In genomic region chr13:26221399-26221720, GRCh38 we compare ENCODE assay signal across 8 cellular contexts. TPM values are rescaled to one million over a fixed set of nuclear protein-coding genes. Genes with fewer than 3 reads are reported as not detected.
DNase-seq lines count a peak whose midpoint lies in the region; ATAC-seq and TF ChIP-seq lines count a peak whose summit lies in the region.

No MANE protein-coding gene starts in this region.

- H3K36me3 ChIP-seq in Karpas-422 (ENCODE audit: insufficient read depth, low read length) (peaks cover 33% of the 10 kb centered on the region), mucosa of descending colon (ENCODE audit: low read depth) (peaks cover 4% of the 10 kb centered on the region)

- peak overlapping the region; percentile 84 for H3K4me2 ChIP-seq in Karpas-422 (ENCODE audit: low read depth, low read length, poor library complexity, severe bottlenecking)

- TF ChIP-seq CTCF in AG10803 (conservative IDR thresholded peaks at IDR 0.05; ENCODE audit: low read length) (no peak), mucosa of descending colon (IDR thresholded peaks at IDR 0.05) (no peak), GM20000 (IDR thresholded peaks at IDR 0.05; ENCODE audit: extremely low read depth, missing control alignments) (no peak)

- H2AFZ ChIP-seq in Karpas-422 (ENCODE audit: low read length): peak overlapping the region; percentile 92; the same call in 1 of the 2 replicates

- H3K4me3 ChIP-seq in AG10803 (ENCODE audit: low read length) (peak overlapping the region; percentile 94), Karpas-422 (ENCODE audit: low read length) (peak overlapping the region; percentile 89), mucosa of descending colon (peak overlapping the region; percentile 90)

- no peaks in the 10 kb centered on the region for H3K27me3 ChIP-seq in Karpas-422 (ENCODE audit: low read length)

- H3K79me2 ChIP-seq in Karpas-422 (ENCODE audit: low read length): peaks cover 25% of the 10 kb centered on the region

- DNase-seq in AG10803 (ENCODE audit: low read depth) (no peak), Karpas-422 (no peak), mucosa of descending colon (no peak), NCI-H2081 treated with DMSO at 0.1 percent for 48 hours (lab: John Stamatoyannopoulos, UW) (no peak), GM20000 (ENCODE audit: low spot score) (no peak), GDM1 (lab: John Stamatoyannopoulos, UW) (no peak)

- H3K27ac ChIP-seq in Karpas-422 (ENCODE audit: low read length): peak overlapping the region; percentile 73
- H3K27ac ChIP-seq in cingulate gyrus (ENCODE audit: low read depth, low read length): peak overlapping the region; percentile 20

- intact Hi-C loops in mucosa of descending colon (cut with DNase I, micrococcal nuclease): no loop called here

- H3K4me1 ChIP-seq in Karpas-422 (ENCODE audit: low read length): peaks cover 24% of the 10 kb centered on the region
- H3K4me1 ChIP-seq in mucosa of descending colon (ENCODE audit: low read depth): peaks cover 6% of the 10 kb centered on the region

- no peaks in the 10 kb centered on the region for H4K20me1 ChIP-seq in Karpas-422 (ENCODE audit: insufficient read depth, low read depth, low read length)

- no peaks in the 10 kb centered on the region; the same call in 1 of the 2 replicates for H3K9me2 ChIP-seq in Karpas-422 (replicated peaks; ENCODE audit: insufficient read depth, low read length)

- H3K9me3 ChIP-seq in Karpas-422 (ENCODE audit: low read length) (no peaks in the 10 kb centered on the region), mucosa of descending colon (no peaks in the 10 kb centered on the region)

- ATAC-seq in GM19438 (IDR thresholded peaks at IDR 0.05; ENCODE audit: low read depth, unreplicated experiment): peak; percentile 39
- ATAC-seq in mucosa of descending colon: peak; percentile 62

- peak overlapping the region; percentile 94 for H3K9ac ChIP-seq in Karpas-422 (ENCODE audit: low read length)

RNA-seq across cellular contexts. Expression of gene RNF6, which starts 0.8 kb away (rescaled TPM):
- total RNA-seq in Karpas-422 (2014; rRNA removed; shearing (Covaris generic); ENCODE audit: low replicate concordance): 36.9 and 48.1 TPM in 2 replicates
- 10 to 100 TPM; 35.4 to 41.6 (median 35.8) TPM for total RNA-seq in mucosa of descending colon

RNA-seq across cellular contexts. Expression of gene CDK8, which starts 32.6 kb away (rescaled TPM):
- total RNA-seq in Karpas-422 (2014; rRNA removed; shearing (Covaris generic); ENCODE audit: low replicate concordance): 8.5 and 12.8 TPM in 2 replicates
- total RNA-seq in mucosa of descending colon: 10 to 100 TPM; 20.4 to 45.1 (median 20.4) TPM
